19 cellular contexts compared by ENCODE assay signal in genomic region chr21:33734818-33735217, GRCh38.
"Had no signal": no experiment of that assay in that cellular context is flagged by ENCODE, and none has a peak within 500 bp of the region (broad histone marks: within the 10 kb centered on the region; RNA-seq: fewer than 3 reads in every experiment).

No MANE protein-coding gene starts in this region.

- H3K27me3 Mint-ChIP-seq: activated CD8-positive, alpha-beta memory T cell treated with anti-CD3 and anti-CD28 coated beads, Interleukin-2, amount 10 ng/mL, durations not matched to agents 7 days and 5 days; activated naive CD4-positive, alpha-beta T cell treated with anti-CD3 and anti-CD28 coated beads, Interleukin-2, amount 50 U/mL, for 24 hours; effector memory CD8-positive, alpha-beta T cell; T-cell had no signal

- H3K4me3 Mint-ChIP-seq: activated CD8-positive, alpha-beta memory T cell treated with anti-CD3 and anti-CD28 coated beads, Interleukin-2, amount 10 ng/mL, durations not matched to agents 7 days and 5 days; activated CD8-positive, alpha-beta T cell treated with anti-CD3 and anti-CD28 coated beads, Interleukin-2, amount 10 ng/mL, durations not matched to agents 7 days and 5 days; activated naive CD4-positive, alpha-beta T cell treated with anti-CD3 and anti-CD28 coated beads, Interleukin-2, amount 50 U/mL, for 24 hours; effector memory CD8-positive, alpha-beta T cell; naive thymus-derived CD4-positive, alpha-beta T cell; T-cell had no signal

- H3K4me1 Mint-ChIP-seq: activated CD8-positive, alpha-beta memory T cell treated with anti-CD3 and anti-CD28 coated beads, Interleukin-2, amount 10 ng/mL, durations not matched to agents 7 days and 5 days; activated naive CD4-positive, alpha-beta T cell treated with anti-CD3 and anti-CD28 coated beads, Interleukin-2, amount 50 U/mL, for 24 hours; naive thymus-derived CD4-positive, alpha-beta T cell; T-cell had no signal

- H3K9me3 ChIP-seq: right atrium auricular region, spleen, transverse colon had no signal

- DNase-seq: activated CD4-positive, alpha-beta T cell treated with anti-CD3 and anti-CD28 coated beads for 1 hour; activated CD8-positive, alpha-beta memory T cell treated with anti-CD3 and anti-CD28 coated beads, Interleukin-2, amount 10 ng/mL, durations not matched to agents 7 days and 5 days; activated CD8-positive, alpha-beta T cell treated with anti-CD3 and anti-CD28 coated beads, Interleukin-2, amount 10 ng/mL, durations not matched to agents 7 days and 5 days; activated T-cell treated with anti-CD3 and anti-CD28 coated beads, Interleukin-2, amount 50 U/mL, for 48 hours; cortex of kidney; effector memory CD8-positive, alpha-beta T cell; foreskin fibroblast; head of caudate nucleus; hippocampal formation; left cardiac atrium; left ventricle myocardium superior; naive thymus-derived CD4-positive, alpha-beta T cell; spleen; stimulated activated naive CD4-positive, alpha-beta T cell treated with Interleukin-2 at 50 U/mL for 16 hours; T-cell; transverse colon had no signal

- H3K27ac Mint-ChIP-seq: activated CD8-positive, alpha-beta memory T cell treated with anti-CD3 and anti-CD28 coated beads, Interleukin-2, amount 10 ng/mL, durations not matched to agents 7 days and 5 days; activated CD8-positive, alpha-beta T cell treated with anti-CD3 and anti-CD28 coated beads, Interleukin-2, amount 10 ng/mL, durations not matched to agents 7 days and 5 days; activated naive CD4-positive, alpha-beta T cell treated with anti-CD3 and anti-CD28 coated beads, Interleukin-2, amount 50 U/mL, for 24 hours; activated T-helper 2 cell treated with anti-CD3 and anti-CD28 coated beads, Interferon-gamma antibody, Interleukin-2, Interleukin-4, amounts not matched to agents 10 μg/mL and 5 μg/mL and 100 μg/mL, durations not matched to agents 14 hours and 24 hours and 36 hours; effector memory CD8-positive, alpha-beta T cell; naive thymus-derived CD4-positive, alpha-beta T cell; T-cell had no signal

- H3K27ac ChIP-seq: right atrium auricular region, spleen, transverse colon had no signal

- H3K27me3 ChIP-seq: right atrium auricular region, spleen, transverse colon had no signal

- ATAC-seq: activated CD8-positive, alpha-beta memory T cell treated with anti-CD3 and anti-CD28 coated beads, Interleukin-2, amount 10 ng/mL, durations not matched to agents 7 days and 5 days; activated CD8-positive, alpha-beta T cell treated with anti-CD3 and anti-CD28 coated beads, Interleukin-2, amount 10 ng/mL, durations not matched to agents 7 days and 5 days; effector memory CD8-positive, alpha-beta T cell; left cardiac atrium; left ventricle myocardium superior; naive thymus-derived CD4-positive, alpha-beta T cell; T-cell had no signal

- H3K4me1 ChIP-seq: transverse colon had no signal

- H3K9me3 Mint-ChIP-seq: activated naive CD4-positive, alpha-beta T cell treated with anti-CD3 and anti-CD28 coated beads, Interleukin-2, amount 50 U/mL, for 24 hours; activated T-helper 2 cell treated with anti-CD3 and anti-CD28 coated beads, Interferon-gamma antibody, Interleukin-2, Interleukin-4, amounts not matched to agents 10 μg/mL and 5 μg/mL and 100 μg/mL, durations not matched to agents 14 hours and 24 hours and 36 hours; effector memory CD8-positive, alpha-beta T cell; naive thymus-derived CD4-positive, alpha-beta T cell; T-cell had no signal

- H3K36me3 Mint-ChIP-seq: activated CD8-positive, alpha-beta memory T cell treated with anti-CD3 and anti-CD28 coated beads, Interleukin-2, amount 10 ng/mL, durations not matched to agents 7 days and 5 days; activated naive CD4-positive, alpha-beta T cell treated with anti-CD3 and anti-CD28 coated beads, Interleukin-2, amount 50 U/mL, for 24 hours; T-cell had no signal

- H3K4me3 ChIP-seq: right atrium auricular region, spleen, transverse colon had no signal
